Comparison of ENCODE assay signal across 11 cellular contexts in genomic region chr5:124342027-124342471, GRCh38.
DNase-seq lines count a peak whose midpoint lies in the region; TF ChIP-seq lines count a peak whose summit lies in the region.
"Had no signal": no experiment of that assay in that cellular context is flagged by ENCODE, and none has a peak within 500 bp of the region (broad histone marks: within the 10 kb centered on the region; RNA-seq: fewer than 3 reads in every experiment).

No MANE protein-coding gene starts in this region.

- H3K27me3 ChIP-seq in MG63, result no peaks in the 10 kb centered on the region
- H3K27me3 ChIP-seq in thyroid gland, result no peaks in the 10 kb centered on the region

- H3K27ac ChIP-seq in thyroid gland, result peak overlapping the region; percentile 57 to 78 (median 71)

- POLR2A ChIA-PET in HEK293T (lab: Yijun Ruan, JAX), result no interaction called here

- no peak for TF ChIP-seq POLR2A in thyroid gland (IDR thresholded peaks at IDR 0.05)

- no peaks in the 10 kb centered on the region; the same call in 1 of the 2 replicates for H3K9me3 ChIP-seq in MG63
- no peaks in the 10 kb centered on the region for H3K9me3 ChIP-seq in thyroid gland

- TF ChIP-seq CTCF in thyroid gland (IDR thresholded peaks at IDR 0.05), result no peak

- intact Hi-C loops in thyroid gland (cut with DNase I), result no loop called here

- DNase-seq in MG63 (peak; percentile 57), dedifferentiated amniotic fluid mesenchymal stem cell (ENCODE audit: extremely low spot score) (peak; percentile 58), left kidney (ENCODE audit: low read depth, low spot score) (peak; percentile 29), thyroid gland (peak; percentile 77 to 87), HEK293T (ENCODE audit: extremely low spot score) (no peak)
- DNase-seq in activated naive CD4-positive, alpha-beta T cell treated with anti-CD3 and anti-CD28 coated beads, Interleukin-2, amount 50 U/mL, for 16 hours, result no peak
- no peak for DNase-seq in stimulated activated CD4-positive, alpha-beta T cell treated with anti-CD3 and anti-CD28 coated beads, Interleukin-4, amount 100 ng/mL, for 1 hour
- DNase-seq: activated CD8-positive, alpha-beta T cell treated with anti-CD3 and anti-CD28 coated beads, Interleukin-2, amount 10 ng/mL, durations not matched to agents 7 days and 5 days; activated naive CD8-positive, alpha-beta T cell treated with anti-CD3 and anti-CD28 coated beads, Interleukin-2, amount 10 ng/mL, durations not matched to agents 7 days and 5 days; NCI-H187 treated with DMSO at 0.1 percent for 48 hours; posterior cingulate gyrus had no signal

- CTCF ChIA-PET in HEK293T (lab: Yijun Ruan, JAX), result no interaction called here

- peaks cover 32 to 40% of the 10 kb centered on the region in 2 donors for H3K4me1 ChIP-seq in thyroid gland

- H3K36me3 ChIP-seq in MG63 (no peaks in the 10 kb centered on the region), thyroid gland (no peaks in the 10 kb centered on the region)

- H3K4me3 ChIP-seq in MG63, result no peak overlapping the region
- H3K4me3 ChIP-seq in thyroid gland (replicated peaks in 1 of 3), result no peak overlapping the region

- 4% methylated on average over 1 of the region's 1 CpG for WGBS in thyroid gland, 2 donors

TF ChIP-seq in HEK293T, 16 proteins besides CTCF, POLR2A, EP300 and RAD21:
- TF ChIP-seq FOXA1 (IDR thresholded peaks at IDR 0.05) (no peak), ARNT (IDR thresholded peaks at IDR 0.05) (no peak), SP1 (IDR thresholded peaks at IDR 0.05) (no peak), ELF4 (IDR thresholded peaks at IDR 0.05) (no peak), LEF1 (IDR thresholded peaks at IDR 0.05; ENCODE audit: borderline replicate concordance) (no peak), NFRKB (IDR thresholded peaks at IDR 0.05) (no peak), L3MBTL2 (conservative IDR thresholded peaks at IDR 0.05) (no peak), FOXK2 (IDR thresholded peaks at IDR 0.05) (no peak)

Comparison
In these comparisons a context has a peak if more than half of its experiments do, and no peak if none do; other contexts are left out.
1. DNase-seq: peak in MG63 (single experiment), dedifferentiated amniotic fluid mesenchymal stem cell (single experiment), left kidney (single experiment) and thyroid gland (2 of 2); none in HEK293T (single experiment), activated naive CD4-positive, alpha-beta T cell treated with anti-CD3 and anti-CD28 coated beads, Interleukin-2, amount 50 U/mL, for 16 hours (single experiment) and stimulated activated CD4-positive, alpha-beta T cell treated with anti-CD3 and anti-CD28 coated beads, Interleukin-4, amount 100 ng/mL, for 1 hour (single experiment).